ENCODE assay signal across 14 cellular contexts in genomic region chr5:81422671-81423070, GRCh38. TPM values are rescaled to one million over a fixed set of nuclear protein-coding genes. Genes with fewer than 3 reads are reported as not detected.
A peak's percentile ranks its signal among the peaks of the same experiment; 100 is the strongest.
DNase-seq lines count a peak whose midpoint lies in the region; ATAC-seq and TF ChIP-seq lines count a peak whose summit lies in the region.
"Had no signal": no experiment of that assay in that cellular context is flagged by ENCODE, and none has a peak within 500 bp of the region (broad histone marks: within the 10 kb centered on the region; RNA-seq: fewer than 3 reads in every experiment).

No MANE protein-coding gene starts in this region.

- TF ChIP-seq CTCF in AG09309 (IDR thresholded peaks at IDR 0.05; ENCODE audit: control insufficient read depth, insufficient read depth, low read depth, low read length, missing control alignments) (no peak), brain (conservative IDR thresholded peaks at IDR 0.05) (no peak), liver (IDR thresholded peaks at IDR 0.05; ENCODE audit: low read depth, low read length, missing input control) (no peak)

- no peaks in the 10 kb centered on the region for H3K36me3 ChIP-seq in liver (ENCODE audit: control insufficient read depth in 4 of 4, insufficient read depth in 3 of 4, low read depth in 1 of 4, low read length in 3 of 4)

- no peaks in the 10 kb centered on the region for H3K9me3 ChIP-seq in liver (ENCODE audit: control insufficient read depth in 4 of 4, low read length in 3 of 4)
- H3K9me3 ChIP-seq: tibial artery had no signal

- no peak overlapping the region for H3K4me3 ChIP-seq in AG09309 (ENCODE audit: control insufficient read depth, low read depth, low read length)
- H3K4me3 ChIP-seq in liver (ENCODE audit: low read depth in 1 of 3, low read length in 3 of 3) = no peak overlapping the region
- H3K4me3 ChIP-seq: tibial artery had no signal

- TF ChIP-seq RAD21 in liver (IDR thresholded peaks at IDR 0.05) = peak; percentile 60 to 67

- peak overlapping the region; percentile 33 to 57 for H3K9ac ChIP-seq in liver (ENCODE audit: low read depth in 1 of 2, low read length in 2 of 2)

- H3K27me3 Mint-ChIP-seq in brain = no peaks in the 10 kb centered on the region
- H3K27me3 Mint-ChIP-seq: CD4-positive, alpha-beta memory T cell had no signal

- H3K27ac ChIP-seq in liver (ENCODE audit: low read depth in 1 of 2, low read length in 2 of 2) = peak overlapping the region; percentile 82 to 85
- H3K27ac ChIP-seq: tibial artery had no signal

- peaks cover 64% of the 10 kb centered on the region for H3K4me1 Mint-ChIP-seq in brain

- peak overlapping the region; percentile 7 to 89 (median 38) for H3K27ac Mint-ChIP-seq in brain

- H3K9me3 Mint-ChIP-seq in brain = no peaks in the 10 kb centered on the region
- H3K9me3 Mint-ChIP-seq: CD4-positive, alpha-beta memory T cell had no signal

- ATAC-seq in HG03521 (IDR thresholded peaks at IDR 0.05; ENCODE audit: unreplicated experiment) = no peak
- ATAC-seq: right cardiac atrium had no signal

- no peak overlapping the region for H3K4me3 Mint-ChIP-seq in brain
- H3K4me3 Mint-ChIP-seq: CD4-positive, alpha-beta memory T cell had no signal

- DNase-seq in AG09309 (ENCODE audit: low read depth) (peak; percentile 74), HS-5 (ENCODE audit: low read depth) (peak; percentile 62), ACHN (no peak), RKO (ENCODE audit: low spot score) (no peak)
- DNase-seq in stimulated activated naive CD4-positive, alpha-beta T cell treated with Interleukin-2 at 50 U/mL for 16 hours (lab: John Stamatoyannopoulos, UW) = no peak
- DNase-seq: activated effector memory CD4-positive, alpha-beta T cell treated with Interleukin-2 at 50 U/mL for 16 hours; CD4-positive, alpha-beta memory T cell; dermis blood vessel endothelial cell; NCI-H345; right cardiac atrium; tibial artery had no signal

- 36% methylated on average over 2 of the region's 2 CpGs for WGBS in liver

- H3K4me1 ChIP-seq in liver (ENCODE audit: control insufficient read depth in 4 of 4, insufficient read depth in 4 of 4, low read length in 3 of 4) = peaks cover 2 to 31% (median 7%) of the 10 kb centered on the region in 4 donors

- in situ Hi-C loops in ACHN (cut with HindIII; ENCODE audit: low pct_ligation_motif_present, low pct_unique_long_range_greater_than_20kb, low sequenced_read_pairs) = no loop called here

- H3K27me3 ChIP-seq in liver (ENCODE audit: control insufficient read depth in 4 of 4, insufficient read depth in 4 of 4, low read length in 3 of 4) = no peaks in the 10 kb centered on the region
- H3K27me3 ChIP-seq: tibial artery had no signal

- peaks cover 29% of the 10 kb centered on the region for H3K36me3 Mint-ChIP-seq in brain

TF ChIP-seq in liver, 16 proteins besides CTCF, POLR2A, EP300 and RAD21:
- TF ChIP-seq REST (IDR thresholded peaks at IDR 0.05) (peak; percentile 91), NR2F2 (IDR thresholded peaks at IDR 0.05) (peak; percentile 92), RXRA (IDR thresholded peaks at IDR 0.05) (peak; percentile 93 to 98), HNF4G (IDR thresholded peaks at IDR 0.05) (peak; percentile 97), EGR1 (IDR thresholded peaks at IDR 0.05; ENCODE audit: low read depth in 2 of 2) (peak; percentile 28 to 64), TAF1 (conservative IDR thresholded peaks at IDR 0.05) (peak; percentile 97), GABPA (IDR thresholded peaks at IDR 0.05 in 1 of 2, conservative IDR thresholded peaks at IDR 0.05 in 1 of 2) (peak in 1 of 2 donors; percentile 53), HNF4A (conservative IDR thresholded peaks at IDR 0.05) (peak; percentile 98 to 100), FOXA2 (IDR thresholded peaks at IDR 0.05) (peak; percentile 88), FOXA1 (IDR thresholded peaks at IDR 0.05) (peak; percentile 85), SP1 (IDR thresholded peaks at IDR 0.05) (peak; percentile 98), ZBTB33 (IDR thresholded peaks at IDR 0.05) (peak; percentile 94), ATF3 (IDR thresholded peaks at IDR 0.05) (peak; percentile 99), JUND (IDR thresholded peaks at IDR 0.05) (peak; percentile 96 to 98), MAX (IDR thresholded peaks at IDR 0.05) (peak; percentile 91), YY1 (IDR thresholded peaks at IDR 0.05) (peak; percentile 83)

RNA-seq across cellular contexts. Expression of gene ACOT12, which starts 28.7 kb away (rescaled TPM):
- polyA plus RNA-seq in brain (ENCODE audit: insufficient read depth, low read depth, low replicate concordance) = not detected
- total RNA-seq in liver = 10 to 100 TPM; 16.9 to 76.4 TPM
- 10 to 100 TPM; 26.8 to 50.7 TPM for polyA plus RNA-seq in liver
- total RNA-seq: dermis blood vessel endothelial cell, right cardiac atrium had no signal
- polyA plus RNA-seq: CD4-positive, alpha-beta memory T cell; right cardiac atrium had no signal

Comparison
In these comparisons a context has a peak if more than half of its experiments do, and no peak if none do; other contexts are left out.
1. DNase-seq: peak in AG09309 (single experiment) and HS-5 (single experiment); none in stimulated activated naive CD4-positive, alpha-beta T cell treated with Interleukin-2 at 50 U/mL for 16 hours (single experiment), ACHN (single experiment) and RKO (single experiment).
2. RNA of gene ACOT12, which starts 28.7 kb away (polyA plus RNA-seq): 26.8 to 50.7 TPM in liver; not detected in brain (single experiment); every median in the first group is over 10 times any median in the second.